Comparison of ENCODE assay signal across 8 cellular contexts in the genomic region with DNA sequence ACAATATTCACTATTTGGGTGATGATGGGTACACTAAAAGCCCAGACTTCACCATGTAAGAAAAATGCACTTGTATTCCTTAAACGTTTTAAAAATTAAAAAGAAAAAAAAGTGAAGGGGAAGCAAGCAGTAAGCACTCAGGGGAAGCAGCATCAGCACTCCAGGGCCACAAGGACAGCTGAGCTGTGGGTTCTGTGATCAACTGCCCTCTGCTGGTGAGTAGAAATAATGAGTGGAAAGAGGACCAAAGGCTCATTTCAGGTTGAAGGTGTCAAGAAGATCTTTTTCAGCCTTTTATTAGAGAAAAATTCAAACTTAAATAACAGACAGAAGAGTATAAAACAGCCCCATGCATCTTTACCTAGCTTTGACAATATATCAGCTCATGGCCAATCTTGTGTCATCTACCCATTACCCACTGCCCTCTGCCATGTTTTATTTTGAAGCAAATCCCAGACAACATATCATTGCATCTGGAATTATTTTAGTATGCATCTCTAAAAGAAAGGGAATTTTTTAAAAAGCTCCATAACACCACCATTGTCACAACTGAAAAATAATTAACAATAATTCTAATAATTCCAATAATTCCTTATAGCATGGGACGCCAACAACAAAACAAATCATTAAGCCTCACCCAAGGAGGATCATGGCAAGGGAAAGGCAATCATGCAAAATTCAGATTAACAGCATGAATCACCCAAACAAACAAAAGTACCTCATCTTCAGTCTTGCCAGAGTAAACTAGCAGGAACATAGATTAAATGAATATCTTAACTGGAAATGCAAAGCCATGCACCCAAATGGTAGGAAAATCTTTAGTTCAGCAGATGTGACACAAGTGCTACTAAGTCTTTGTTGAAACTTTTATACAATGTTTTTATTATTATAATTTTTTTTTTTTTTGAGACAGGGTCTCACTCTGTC. TPM values are rescaled to one million over a fixed set of nuclear protein-coding genes. Genes with fewer than 3 reads are reported as not detected.
DNase-seq lines count a peak whose midpoint lies in the region; ATAC-seq and TF ChIP-seq lines count a peak whose summit lies in the region.

No MANE protein-coding gene starts in this region.

- peak; percentile 56 for DNase-seq in A172 (ENCODE audit: low spot score)
- DNase-seq in GF-D8 (lab: John Stamatoyannopoulos, UW): peak; percentile 18
- DNase-seq in activated naive CD4-positive, alpha-beta T cell treated with anti-CD3 and anti-CD28 coated beads, Interleukin-2, amount 50 U/mL, for 16 hours: peak; percentile 23
- DNase-seq in head of caudate nucleus: peak in 33 of 42 donors; percentile 16 to 72 (median 42)
- DNase-seq in putamen (ENCODE audit: low spot score): peak; percentile 21

- H4K20me1 ChIP-seq in OCI-LY1 (ENCODE audit: insufficient read depth, low read length): no peaks in the 10 kb centered on the region

- no peak overlapping the region for H3K4me2 ChIP-seq in OCI-LY1 (ENCODE audit: low read length)

- no peaks in the 10 kb centered on the region for H3K79me2 ChIP-seq in OCI-LY1 (ENCODE audit: insufficient read depth, low read length)

- ATAC-seq in HG03280 (IDR thresholded peaks at IDR 0.05; ENCODE audit: unreplicated experiment) (peak; percentile 68), HG03442 (IDR thresholded peaks at IDR 0.05; ENCODE audit: unreplicated experiment) (no peak)

- H3K27ac ChIP-seq in OCI-LY1 (ENCODE audit: low read depth, low read length, poor library complexity, severe bottlenecking): no peak overlapping the region

- H3F3A ChIP-seq in OCI-LY1 (ENCODE audit: insufficient read depth, low read length): no peaks in the 10 kb centered on the region

- no peak overlapping the region for H2AFZ ChIP-seq in OCI-LY1 (ENCODE audit: low read length)

- H3K9me3 ChIP-seq in OCI-LY1 (ENCODE audit: low read length): peaks cover 17% of the 10 kb centered on the region

- H3K4me1 ChIP-seq in OCI-LY1 (ENCODE audit: insufficient read depth, low read length, severe bottlenecking): no peaks in the 10 kb centered on the region

- H3K9ac ChIP-seq in OCI-LY1 (ENCODE audit: low read length): no peak overlapping the region

- peak; percentile 77 for TF ChIP-seq CTCF in OCI-LY1 (IDR thresholded peaks at IDR 0.05; ENCODE audit: low read length)

- H3K27me3 ChIP-seq in OCI-LY1 (ENCODE audit: insufficient read depth, low read length): no peaks in the 10 kb centered on the region

- H3K36me3 ChIP-seq in OCI-LY1 (ENCODE audit: insufficient read depth, low read length): peaks cover 75% of the 10 kb centered on the region

- intact Hi-C loops in head of caudate nucleus (cut with DNase I): loop anchor here (10.0 kb wide), 2 partner anchors 149 to 419 kb away; no protein-coding TSS in a partner anchor

- H3K4me3 ChIP-seq in OCI-LY1 (ENCODE audit: low read depth, low read length, poor library complexity, severe bottlenecking): no peak overlapping the region

- no peaks in the 10 kb centered on the region for H3K9me2 ChIP-seq in OCI-LY1 (ENCODE audit: low read depth, low read length)

RNA-seq across cellular contexts. Expression of a gene that starts 42.4 kb away (rescaled TPM):
- total RNA-seq in A172 (2014; rRNA removed; shearing (Covaris generic)): 9.8 and 11.0 TPM in 2 replicates
